21 cellular contexts compared by ENCODE assay signal in genomic region chr16:85944572-85945423, GRCh38. TPM values are rescaled to one million over a fixed set of nuclear protein-coding genes. Genes with fewer than 3 reads are reported as not detected.
DNase-seq lines count a peak whose midpoint lies in the region; ATAC-seq, FAIRE-seq and TF ChIP-seq lines count a peak whose summit lies in the region.
"Had no signal": no experiment of that assay in that cellular context is flagged by ENCODE, and none has a peak within 500 bp of the region (broad histone marks: within the 10 kb centered on the region; RNA-seq: fewer than 3 reads in every experiment).

No MANE protein-coding gene starts in this region.

- H3K27me3 ChIP-seq in transverse colon: no peaks in the 10 kb centered on the region

- TF ChIP-seq EP300 in transverse colon (IDR thresholded peaks at IDR 0.05; ENCODE audit: low read depth): no peak

- H3K4me3 Mint-ChIP-seq in T-helper 1 cell treated with Interleukin-12 subunit alpha and Interleukin-12 subunit beta and Interleukin-4 antibody, amounts not matched to agents 30 μg/mL and 1 μg/mL, for 36 hours: no peak overlapping the region
- peak overlapping the region; percentile 39 for H3K4me3 Mint-ChIP-seq in activated T-helper 17 cell treated with anti-CD3 and anti-CD28 coated beads, Interleukin-2, amount 50 U/mL, for 72 hours
- H3K4me3 Mint-ChIP-seq in natural killer cell: peak overlapping the region; percentile 58
- H3K4me3 Mint-ChIP-seq: activated CD4-positive, alpha-beta T cell treated with anti-CD3 and anti-CD28 coated beads, Interleukin-2, amount 10 ng/mL, durations not matched to agents 7 days and 5 days; type B pancreatic cell had no signal

- ATAC-seq in activated T-helper 17 cell treated with anti-CD3 and anti-CD28 coated beads, Interleukin-2, amount 50 U/mL, for 72 hours (replicated peaks): peak; percentile 25
- ATAC-seq in natural killer cell: no peak
- ATAC-seq: left cardiac atrium had no signal

- H3K4me3 ChIP-seq in transverse colon: no peak overlapping the region
- H3K4me3 ChIP-seq: skin epidermis had no signal

- H3K27me3 Mint-ChIP-seq in T-helper 1 cell treated with Interleukin-12 subunit alpha and Interleukin-12 subunit beta and Interleukin-4 antibody, amounts not matched to agents 30 μg/mL and 1 μg/mL, for 36 hours (ENCODE audit: low read depth): peaks cover 48% of the 10 kb centered on the region
- H3K27me3 Mint-ChIP-seq in activated T-helper 17 cell treated with anti-CD3 and anti-CD28 coated beads, Interleukin-2, amount 50 U/mL, for 72 hours: peaks cover 16% of the 10 kb centered on the region
- peaks cover 6 to 10% of the 10 kb centered on the region in 2 donors for H3K27me3 Mint-ChIP-seq in natural killer cell (ENCODE audit: low read depth in 2 of 2)

- H3K27ac ChIP-seq in transverse colon: no peak overlapping the region
- H3K27ac ChIP-seq: C4-2B had no signal

- no peaks in the 10 kb centered on the region for H3K36me3 Mint-ChIP-seq in T-helper 1 cell treated with Interleukin-12 subunit alpha and Interleukin-12 subunit beta and Interleukin-4 antibody, amounts not matched to agents 30 μg/mL and 1 μg/mL, for 36 hours (ENCODE audit: low read depth)
- H3K36me3 Mint-ChIP-seq in activated T-helper 17 cell treated with anti-CD3 and anti-CD28 coated beads, Interleukin-2, amount 50 U/mL, for 72 hours (ENCODE audit: low read depth): no peaks in the 10 kb centered on the region
- no peaks in the 10 kb centered on the region for H3K36me3 Mint-ChIP-seq in natural killer cell
- H3K36me3 Mint-ChIP-seq: type B pancreatic cell had no signal

- H3K36me3 ChIP-seq in transverse colon: no peaks in the 10 kb centered on the region

- TF ChIP-seq CTCF in natural killer cell (IDR thresholded peaks at IDR 0.05): no peak
- no peak for TF ChIP-seq CTCF in transverse colon (IDR thresholded peaks at IDR 0.05)

- peaks cover 22% of the 10 kb centered on the region for H3K4me1 Mint-ChIP-seq in T-helper 1 cell treated with Interleukin-12 subunit alpha and Interleukin-12 subunit beta and Interleukin-4 antibody, amounts not matched to agents 30 μg/mL and 1 μg/mL, for 36 hours (ENCODE audit: low read depth)
- peaks cover 22% of the 10 kb centered on the region for H3K4me1 Mint-ChIP-seq in activated T-helper 17 cell treated with anti-CD3 and anti-CD28 coated beads, Interleukin-2, amount 50 U/mL, for 72 hours
- H3K4me1 Mint-ChIP-seq in natural killer cell: peaks cover 38 to 53% of the 10 kb centered on the region in 2 donors

- H3K4me1 ChIP-seq in transverse colon: no peaks in the 10 kb centered on the region

- 69 to 91% methylated on average over 4 to 7 of the region's 7 CpGs for WGBS in transverse colon (ENCODE audit: low coverage in 1 of 2), 2 donors

- no peaks in the 10 kb centered on the region for H3K9me3 ChIP-seq in transverse colon

- FAIRE-seq in GM12891 (lab: Jason Lieb, UNC): peak; percentile 99
- FAIRE-seq: colon, endometrium had no signal

- intact Hi-C loops in natural killer cell (cut with micrococcal nuclease) (no loop called here), transverse colon (cut with DNase I; ENCODE audit: low total_unique reads) (no loop called here), cardiac septum (cut with DNase I) (no loop called here)

- TF ChIP-seq POLR2A in GM12891 (IDR thresholded peaks at IDR 0.05; ENCODE audit: low read depth, low read length) (no peak), transverse colon (IDR thresholded peaks at IDR 0.05) (no peak)

- DNase-seq in T-helper 1 cell (no peak), GM12891 (ENCODE audit: insufficient read length, low spot score) (no peak), natural killer cell (no peak), transverse colon (no peak), cardiac septum (ENCODE audit: low spot score) (no peak), NCI-H774 (lab: John Stamatoyannopoulos, UW) (no peak)
- DNase-seq: 8988T; activated CD4-positive, alpha-beta T cell treated with anti-CD3 and anti-CD28 coated beads, Interleukin-2, amount 10 ng/mL, durations not matched to agents 7 days and 5 days; H7; left cardiac atrium; NCI-H2227 treated with DMSO at 0.1 percent for 48 hours; Right ventricle myocardium superior; T-helper 9 cell had no signal

- in situ Hi-C loops in transverse colon (cut with MboI; ENCODE audit: low pct_ligation_motif_present in 1 of 4, low pct_unique_long_range_greater_than_20kb in 1 of 4, low sequenced_read_pairs in 3 of 4): no loop called here

- peak overlapping the region; percentile 6 for H3K27ac Mint-ChIP-seq in T-helper 1 cell treated with Interleukin-12 subunit alpha and Interleukin-12 subunit beta and Interleukin-4 antibody, amounts not matched to agents 30 μg/mL and 1 μg/mL, for 36 hours
- H3K27ac Mint-ChIP-seq in activated T-helper 17 cell treated with anti-CD3 and anti-CD28 coated beads, Interleukin-2, amount 50 U/mL, for 72 hours: peak overlapping the region; percentile 60
- peak overlapping the region; percentile 3 to 81 for H3K27ac Mint-ChIP-seq in natural killer cell
- H3K27ac Mint-ChIP-seq: activated CD4-positive, alpha-beta T cell treated with anti-CD3 and anti-CD28 coated beads, Interleukin-2, amount 10 ng/mL, durations not matched to agents 7 days and 5 days; type B pancreatic cell had no signal

- no peaks in the 10 kb centered on the region for H3K9me3 Mint-ChIP-seq in T-helper 1 cell treated with Interleukin-12 subunit alpha and Interleukin-12 subunit beta and Interleukin-4 antibody, amounts not matched to agents 30 μg/mL and 1 μg/mL, for 36 hours
- no peaks in the 10 kb centered on the region for H3K9me3 Mint-ChIP-seq in activated T-helper 17 cell treated with anti-CD3 and anti-CD28 coated beads, Interleukin-2, amount 50 U/mL, for 72 hours
- no peaks in the 10 kb centered on the region for H3K9me3 Mint-ChIP-seq in natural killer cell
- H3K9me3 Mint-ChIP-seq: activated CD4-positive, alpha-beta T cell treated with anti-CD3 and anti-CD28 coated beads, Interleukin-2, amount 10 ng/mL, durations not matched to agents 7 days and 5 days; type B pancreatic cell had no signal

TF ChIP-seq in GM12891, 5 proteins besides CTCF, POLR2A, EP300 and RAD21:
- no peak for TF ChIP-seq PAX5 (IDR thresholded peaks at IDR 0.05; ENCODE audit: insufficient read depth, low read length, severe bottlenecking)
- TF ChIP-seq POU2F2 (IDR thresholded peaks at IDR 0.05; ENCODE audit: low read depth, low read length): 0 out of 2 replicates have a peak, but pooled peaks have one; percentile 27
- TF ChIP-seq SPI1 (IDR thresholded peaks at IDR 0.05; ENCODE audit: low read depth, low read length): peak; percentile 25; the same call in 1 of the 2 replicates
TF ChIP-seq in GM12891: peak in this region for 2.

RNA-seq across cellular contexts. Expression of gene IRF8, which starts 45.8 kb away (rescaled TPM):
- polyA plus RNA-seq in GM12891 (2012; ENCODE audit: low read depth, missing spikeins): 111 TPM
- total RNA-seq in activated T-helper 17 cell treated with anti-CD3 and anti-CD28 coated beads, Interleukin-2, amount 50 U/mL, for 72 hours: 10 to 100 TPM in 1 of 2 donors, 1 to 10 TPM in 1; 6.3 to 12.1 TPM
- 100 to 1,000 TPM; 101 to 167 (median 122) TPM for total RNA-seq in natural killer cell
- total RNA-seq in transverse colon: 10 to 100 TPM; 20.7 to 70.7 (median 45.2) TPM
- 1.6 TPM for total RNA-seq in cardiac septum
- total RNA-seq: Daoy had no signal

Comparison
In these comparisons a context has a peak if more than half of its experiments do, and no peak if none do; other contexts are left out.
1. H3K27ac Mint-ChIP-seq: peak in every context shown above with its lines; median percentile 60 in activated T-helper 17 cell treated with anti-CD3 and anti-CD28 coated beads, Interleukin-2, amount 50 U/mL, for 72 hours; 42 in natural killer cell; 6 in T-helper 1 cell treated with Interleukin-12 subunit alpha and Interleukin-12 subunit beta and Interleukin-4 antibody, amounts not matched to agents 30 μg/mL and 1 μg/mL, for 36 hours.